8 cellular contexts compared by ENCODE assay signal in genomic region chr1:233614173-233614742, GRCh38. TPM values are rescaled to one million over a fixed set of nuclear protein-coding genes. Genes with fewer than 3 reads are reported as not detected.
DNase-seq lines count a peak whose midpoint lies in the region; ATAC-seq lines count a peak whose summit lies in the region.

No MANE protein-coding gene starts in this region.

- peaks cover 2% of the 10 kb centered on the region for H3K36me3 Mint-ChIP-seq in activated CD4-positive, alpha-beta memory T cell treated with anti-CD3 and anti-CD28 coated beads for 36 hours

- CTCF ChIA-PET in activated CD4-positive, alpha-beta memory T cell treated with anti-CD3 and anti-CD28 coated beads for 36 hours (lab: Charles Lee): interaction anchor here (1.2 kb wide), 1 partner anchor 16 kb away, joined by 3 read pairs; no protein-coding TSS in a partner anchor

- H3K27ac Mint-ChIP-seq in activated CD4-positive, alpha-beta memory T cell treated with anti-CD3 and anti-CD28 coated beads for 36 hours: peak overlapping the region; percentile 66

- intact Hi-C loops in Right ventricle myocardium inferior (cut with DNase I): loop anchor here (10.0 kb wide), 1 partner anchor 181 kb away; no protein-coding TSS in a partner anchor
- intact Hi-C loops in cardiac septum (cut with DNase I): no loop called here
- intact Hi-C loops in activated CD4-positive, alpha-beta memory T cell treated with anti-CD3 and anti-CD28 coated beads for 36 hours (cut with micrococcal nuclease): loop anchor here (1.0 to 5.0 kb wide), 3 partner anchors 15 to 117 kb away; no protein-coding TSS in a partner anchor
- intact Hi-C loops in posterior cingulate gyrus (cut with DNase I): loop anchor here (5.0 kb wide), 1 partner anchor 178 kb away; no protein-coding TSS in a partner anchor

- ATAC-seq in Right ventricle myocardium inferior (peak; percentile 30), HG03025 (IDR thresholded peaks at IDR 0.05; ENCODE audit: low FRiP score, unreplicated experiment) (peak; percentile 63), GM18519 (IDR thresholded peaks at IDR 0.05; ENCODE audit: low FRiP score, unreplicated experiment) (no peak)

- H3K4me3 Mint-ChIP-seq in activated CD4-positive, alpha-beta memory T cell treated with anti-CD3 and anti-CD28 coated beads for 36 hours: peak overlapping the region; percentile 78

- H3K4me1 Mint-ChIP-seq in activated CD4-positive, alpha-beta memory T cell treated with anti-CD3 and anti-CD28 coated beads for 36 hours (ENCODE audit: low read depth): peaks cover 29% of the 10 kb centered on the region

- peaks cover 62% of the 10 kb centered on the region for H3K27me3 Mint-ChIP-seq in activated CD4-positive, alpha-beta memory T cell treated with anti-CD3 and anti-CD28 coated beads for 36 hours

- POLR2A ChIA-PET in activated CD4-positive, alpha-beta memory T cell treated with anti-CD3 and anti-CD28 coated beads for 36 hours (lab: Charles Lee): interaction anchor here (1.0 to 1.2 kb wide), 2 partner anchors 13 to 17 kb away, joined by 4 read pairs; no protein-coding TSS in a partner anchor

- no peaks in the 10 kb centered on the region for H3K9me3 Mint-ChIP-seq in activated CD4-positive, alpha-beta memory T cell treated with anti-CD3 and anti-CD28 coated beads for 36 hours

- DNase-seq in Right ventricle myocardium inferior (ENCODE audit: missing footprints) (peak; percentile 68), cardiac septum (ENCODE audit: low spot score) (no peak), globus pallidus (ENCODE audit: low spot score) (peak; percentile 40), posterior cingulate gyrus (peak in 7 of 10 donors; percentile 16 to 88 (median 38)), inferior parietal cortex (ENCODE audit: extremely low spot score) (no peak)
- peak; percentile 40 for DNase-seq in activated CD4-positive, alpha-beta memory T cell treated with anti-CD3 and anti-CD28 coated beads for 36 hours

RNA-seq across cellular contexts. Expression of gene KCNK1, which starts 0.4 kb away (rescaled TPM):
- total RNA-seq in Right ventricle myocardium inferior: 25.4 TPM
- 10.3 TPM for total RNA-seq in cardiac septum
- 1 to 10 TPM; 5.0 to 5.2 TPM for total RNA-seq in activated CD4-positive, alpha-beta memory T cell treated with anti-CD3 and anti-CD28 coated beads for 36 hours

Comparison
In these comparisons a context has a peak if more than half of its experiments do, and no peak if none do; other contexts are left out.
1. DNase-seq: peak in Right ventricle myocardium inferior (single experiment), activated CD4-positive, alpha-beta memory T cell treated with anti-CD3 and anti-CD28 coated beads for 36 hours (single experiment), globus pallidus (single experiment) and posterior cingulate gyrus (7 of 10); none in cardiac septum (single experiment) and inferior parietal cortex (single experiment).